Comparison of ENCODE assay signal across 3 cellular contexts in the genomic region with DNA sequence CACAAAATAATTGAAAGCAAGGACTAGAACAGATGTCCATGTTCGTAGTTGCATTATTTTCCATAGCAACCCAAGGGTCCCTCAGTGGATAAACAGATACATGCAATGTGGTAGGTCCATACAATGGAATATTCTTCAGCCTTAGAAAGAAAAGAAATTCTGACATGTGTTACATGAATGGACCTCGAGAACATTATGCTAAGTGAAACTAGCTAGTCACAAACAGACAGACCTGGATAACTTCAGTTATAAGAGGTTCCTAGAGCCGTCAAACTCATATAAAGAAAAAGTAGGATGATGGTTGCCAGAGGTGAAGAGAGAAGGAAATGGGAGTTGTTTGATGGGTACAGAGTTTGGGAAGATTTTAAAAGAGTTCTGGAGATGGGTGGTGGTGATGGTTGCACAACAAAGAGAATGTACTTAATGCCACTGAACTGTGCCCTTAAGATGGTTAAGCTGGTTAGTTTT. TPM values are rescaled to one million over a fixed set of nuclear protein-coding genes. Genes with fewer than 3 reads are reported as not detected.
"Had no signal": no experiment of that assay in that cellular context is flagged by ENCODE, and none has a peak within 500 bp of the region (broad histone marks: within the 10 kb centered on the region; RNA-seq: fewer than 3 reads in every experiment).

A gene (minus strand): TSS at position 51 of the 468 bp plus-strand sequence.

RNA-seq across cellular contexts. Expression of the gene that starts here (rescaled TPM):
- total RNA-seq: HepG2, M059J had no signal
- polyA plus RNA-seq: HepG2, IgD-negative memory B cell had no signal
